In the genomic region with DNA sequence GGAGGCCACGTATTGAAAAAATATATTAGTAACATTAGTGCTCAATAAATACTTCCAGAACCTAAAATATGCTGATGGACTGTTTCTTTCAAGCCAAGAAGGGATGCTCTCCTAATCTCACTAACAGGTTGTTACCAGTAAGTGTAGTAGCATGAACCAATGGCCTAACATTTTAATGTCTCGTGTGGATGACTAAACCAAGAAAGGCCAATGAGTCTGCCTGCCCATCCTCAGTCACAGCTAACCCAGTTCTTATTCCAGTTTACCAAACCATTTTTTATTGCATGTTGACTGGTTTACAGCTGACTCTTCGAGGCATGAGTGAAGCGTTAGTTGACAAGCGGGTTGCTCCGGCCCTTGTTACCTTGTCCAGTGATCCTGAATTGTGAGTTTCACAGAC, we compare ENCODE assay signal across 33 cellular contexts. TPM values are rescaled to one million over a fixed set of nuclear protein-coding genes. Genes with fewer than 3 reads are reported as not detected.
"Had no signal": no experiment of that assay in that cellular context is flagged by ENCODE, and none has a peak within 500 bp of the region (broad histone marks: within the 10 kb centered on the region; RNA-seq: fewer than 3 reads in every experiment).

No MANE protein-coding gene starts in this region.

- H3K27ac ChIP-seq: right atrium auricular region, stomach, thyroid gland, upper lobe of left lung, vagina had no signal

- H3K27me3 ChIP-seq: adrenal gland, body of pancreas, right atrium auricular region, stomach, thyroid gland, upper lobe of left lung, vagina had no signal

- FAIRE-seq: colon, endometrium, kidney had no signal

- H3K4me1 ChIP-seq: body of pancreas, thyroid gland, upper lobe of left lung had no signal

- H3K4me3 ChIP-seq: adrenal gland, body of pancreas, right atrium auricular region, smooth muscle cell, stomach, thyroid gland, upper lobe of left lung, vagina had no signal

- H3K27me3 Mint-ChIP-seq: activated CD4-positive, alpha-beta memory T cell treated with anti-CD3 and anti-CD28 coated beads, Interleukin-2, amount 10 ng/mL, durations not matched to agents 7 days and 5 days; activated CD4-positive, alpha-beta T cell treated with anti-CD3 and anti-CD28 coated beads, Interleukin-2, amount 10 ng/mL, durations not matched to agents 7 days and 5 days; activated T-cell treated with anti-CD3 and anti-CD28 coated beads, Interleukin-2, amount 50 U/mL, for 24 hours; natural killer cell treated with Interleukin-12 subunit alpha and Interleukin-12 subunit beta and Interleukin-15 and Interleukin-18, amount 100 ng/mL, for 72 hours; stimulated activated naive B cell treated with anti-CD40 and anti-IgM and Interleukin-4, amounts not matched to agents 10 μg/mL and 1 μg/mL and 100 μg/mL, for 72 hours had no signal

- H3K9me3 ChIP-seq: adrenal gland, body of pancreas, right atrium auricular region, stomach, thyroid gland, upper lobe of left lung, vagina had no signal

- H3K4me3 Mint-ChIP-seq: activated CD4-positive, alpha-beta memory T cell treated with anti-CD3 and anti-CD28 coated beads, Interleukin-2, amount 10 ng/mL, durations not matched to agents 7 days and 5 days; activated CD4-positive, alpha-beta T cell treated with anti-CD3 and anti-CD28 coated beads, Interleukin-2, amount 10 ng/mL, durations not matched to agents 7 days and 5 days; activated T-cell treated with anti-CD3 and anti-CD28 coated beads, Interleukin-2, amount 50 U/mL, for 24 hours; stimulated activated naive B cell treated with anti-CD40 and anti-IgM and Interleukin-4, amounts not matched to agents 10 μg/mL and 1 μg/mL and 100 μg/mL, for 72 hours had no signal

- H3K9me3 Mint-ChIP-seq: activated CD4-positive, alpha-beta memory T cell treated with anti-CD3 and anti-CD28 coated beads, Interleukin-2, amount 10 ng/mL, durations not matched to agents 7 days and 5 days; activated CD4-positive, alpha-beta T cell treated with anti-CD3 and anti-CD28 coated beads, Interleukin-2, amount 10 ng/mL, durations not matched to agents 7 days and 5 days; activated naive CD4-positive, alpha-beta T cell treated with anti-CD3 and anti-CD28 coated beads, Interleukin-2, amount 50 U/mL, for 72 hours; activated T-cell treated with anti-CD3 and anti-CD28 coated beads, Interleukin-2, amount 50 U/mL, for 24 hours; activated T-helper 2 cell treated with anti-CD3 and anti-CD28 coated beads, Interferon-gamma antibody, Interleukin-2, Interleukin-4, amounts not matched to agents 10 μg/mL and 5 μg/mL and 100 μg/mL, durations not matched to agents 14 hours and 24 hours and 36 hours; natural killer cell treated with Interleukin-12 subunit alpha and Interleukin-12 subunit beta and Interleukin-15 and Interleukin-18, amount 100 ng/mL, for 72 hours; stimulated activated naive B cell treated with anti-CD40 and anti-IgM and Interleukin-4, amounts not matched to agents 10 μg/mL and 1 μg/mL and 100 μg/mL, for 72 hours had no signal

- DNase-seq: activated CD4-positive, alpha-beta memory T cell treated with anti-CD3 and anti-CD28 coated beads, Interleukin-2, amount 10 ng/mL, durations not matched to agents 7 days and 5 days; activated CD4-positive, alpha-beta T cell treated with anti-CD3 and anti-CD28 coated beads, Interleukin-2, amount 10 ng/mL, durations not matched to agents 7 days and 5 days; activated CD4-positive, CD25-positive, alpha-beta regulatory T cell treated with anti-CD3 and anti-CD28 coated beads, Interleukin-2, amount 50 U/mL, for 72 hours; activated CD8-positive, alpha-beta memory T cell treated with anti-CD3 and anti-CD28 coated beads, Interleukin-2, amount 50 U/mL, for 48 hours; activated T-cell treated with anti-CD3 and anti-CD28 coated beads, Interleukin-2, amount 50 U/mL, for 24 hours; adrenal gland; aorta; body of pancreas; dermis blood vessel endothelial cell; effector CD4-positive, alpha-beta T cell; head of caudate nucleus; hippocampal formation; kidney; left colon; mesenchymal stem cell; stimulated activated CD4-positive, alpha-beta T cell treated with anti-CD3 and anti-CD28 coated beads, Interleukin-1b, Interleukin-23, amount 100 ng/mL, for 48 hours; stimulated activated CD4-positive, alpha-beta T cell treated with anti-CD3 and anti-CD28 coated beads, Interleukin-4, amount 100 ng/mL, for 4 hours; stimulated activated CD8-positive, alpha-beta memory T cell treated with anti-CD3 and anti-CD28 coated beads, Interleukin-4, amount 100 ng/mL, for 48 hours; stimulated activated naive B cell treated with anti-CD40 and anti-IgM and Interleukin-4, amounts not matched to agents 10 μg/mL and 1 μg/mL and 100 μg/mL, for 72 hours; stomach; T-helper 2 cell; thyroid gland; upper lobe of left lung had no signal

- H3K36me3 ChIP-seq: adrenal gland, thyroid gland had no signal

- H3K27ac Mint-ChIP-seq: activated CD4-positive, alpha-beta memory T cell treated with anti-CD3 and anti-CD28 coated beads, Interleukin-2, amount 10 ng/mL, durations not matched to agents 7 days and 5 days; activated CD4-positive, alpha-beta T cell treated with anti-CD3 and anti-CD28 coated beads, Interleukin-2, amount 10 ng/mL, durations not matched to agents 7 days and 5 days; activated naive CD4-positive, alpha-beta T cell treated with anti-CD3 and anti-CD28 coated beads, Interleukin-2, amount 50 U/mL, for 72 hours; activated T-helper 2 cell treated with anti-CD3 and anti-CD28 coated beads, Interferon-gamma antibody, Interleukin-2, Interleukin-4, amounts not matched to agents 10 μg/mL and 5 μg/mL and 100 μg/mL, durations not matched to agents 14 hours and 24 hours and 36 hours had no signal

- H3K4me2 ChIP-seq: smooth muscle cell had no signal

- ATAC-seq: activated naive CD4-positive, alpha-beta T cell treated with anti-CD3 and anti-CD28 coated beads, Interleukin-2, amount 50 U/mL, for 72 hours; body of pancreas; left colon; stimulated activated naive B cell treated with anti-CD40 and anti-IgM and Interleukin-4, amounts not matched to agents 10 μg/mL and 1 μg/mL and 100 μg/mL, for 72 hours had no signal

RNA-seq across cellular contexts. Expression of gene TNFRSF11A, which starts 45.1 kb away (rescaled TPM):
- total RNA-seq: fibroblast of villous mesenchyme, myocyte had no signal
- polyA plus RNA-seq: smooth muscle cell had no signal
